ENCODE assay signal across 8 cellular contexts in the genomic region with DNA sequence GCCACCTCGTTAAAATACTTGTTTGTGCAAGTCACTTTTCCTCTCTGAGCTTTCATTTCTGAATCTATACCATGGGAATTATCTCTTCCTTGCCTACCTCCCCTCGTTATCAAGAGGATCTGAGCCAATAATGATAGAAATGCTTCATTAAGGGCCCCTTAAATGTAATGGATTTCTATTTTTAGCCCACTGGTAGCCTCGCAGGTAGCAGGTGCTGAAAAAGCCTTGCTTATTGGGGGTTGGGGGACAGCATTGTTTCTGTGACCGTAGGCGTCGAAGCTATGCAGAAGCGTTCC. TPM values are rescaled to one million over a fixed set of nuclear protein-coding genes. Genes with fewer than 3 reads are reported as not detected.
DNase-seq lines count a peak whose midpoint lies in the region; ATAC-seq and TF ChIP-seq lines count a peak whose summit lies in the region.

No MANE protein-coding gene starts in this region.

- peak overlapping the region; percentile 14 to 84 (median 55) for H3K27ac Mint-ChIP-seq in CD4-positive, CD25-positive, alpha-beta regulatory T cell

- H3K4me3 ChIP-seq in CD4-positive, CD25-positive, alpha-beta regulatory T cell (ENCODE audit: low read depth, low read length) = peak overlapping the region; percentile 77
- H3K4me3 ChIP-seq in LNCaP clone FGC (ENCODE audit: low read depth, low read length) (peak overlapping the region; percentile 95), neuron (ENCODE audit: low read length) (peak overlapping the region; percentile 49)
- peak overlapping the region; percentile 99 for H3K4me3 ChIP-seq in effector memory CD4-positive, alpha-beta T cell (ENCODE audit: insufficient read depth, low read depth, low read length, poor library complexity, severe bottlenecking)

- no peaks in the 10 kb centered on the region for H3K36me3 ChIP-seq in CD4-positive, CD25-positive, alpha-beta regulatory T cell (ENCODE audit: control insufficient read depth, insufficient read depth, low read length)
- peaks cover 4% of the 10 kb centered on the region for H3K36me3 ChIP-seq in effector memory CD4-positive, alpha-beta T cell (ENCODE audit: control insufficient read depth, insufficient read depth, low read length)
- H3K36me3 ChIP-seq in neuron (ENCODE audit: insufficient read depth, low read length) = no peaks in the 10 kb centered on the region

- H3K9me3 ChIP-seq in CD4-positive, CD25-positive, alpha-beta regulatory T cell (ENCODE audit: control insufficient read depth in 2 of 2, low read length in 2 of 2) = no peaks in the 10 kb centered on the region
- no peaks in the 10 kb centered on the region for H3K9me3 ChIP-seq in effector memory CD4-positive, alpha-beta T cell (ENCODE audit: control insufficient read depth, low read length)
- no peaks in the 10 kb centered on the region for H3K9me3 ChIP-seq in neuron (ENCODE audit: low read length)

- H3K9me3 Mint-ChIP-seq in CD4-positive, CD25-positive, alpha-beta regulatory T cell = no peaks in the 10 kb centered on the region

- no peak for ATAC-seq in CD4-positive, CD25-positive, alpha-beta regulatory T cell (ENCODE audit: low read depth in 2 of 2)
- ATAC-seq in HG02759 (IDR thresholded peaks at IDR 0.05; ENCODE audit: unreplicated experiment) = no peak

- H3K36me3 Mint-ChIP-seq in CD4-positive, CD25-positive, alpha-beta regulatory T cell = no peaks in the 10 kb centered on the region

- peaks cover 17% of the 10 kb centered on the region for H3K27me3 Mint-ChIP-seq in CD4-positive, CD25-positive, alpha-beta regulatory T cell

- no peak for DNase-seq in CD4-positive, CD25-positive, alpha-beta regulatory T cell
- DNase-seq in LNCaP clone FGC (ENCODE audit: low read depth) (no peak), NCI-H1436 treated with DMSO at 0.1 percent for 48 hours (lab: John Stamatoyannopoulos, UW) (no peak), GM03348 (ENCODE audit: low spot score) (no peak), AG20443 (ENCODE audit: low spot score) (no peak)
- no peak for DNase-seq in effector memory CD4-positive, alpha-beta T cell

- peaks cover 21 to 42% (median 30%) of the 10 kb centered on the region in 4 donors for H3K4me1 Mint-ChIP-seq in CD4-positive, CD25-positive, alpha-beta regulatory T cell

- H3K27ac ChIP-seq in CD4-positive, CD25-positive, alpha-beta regulatory T cell (ENCODE audit: insufficient read depth, low read length, poor library complexity, severe bottlenecking) = no peak overlapping the region
- H3K27ac ChIP-seq in effector memory CD4-positive, alpha-beta T cell (ENCODE audit: insufficient read depth, low read length, poor library complexity, severe bottlenecking) = no peak overlapping the region

- peaks cover 42% of the 10 kb centered on the region for H3K4me1 ChIP-seq in CD4-positive, CD25-positive, alpha-beta regulatory T cell (ENCODE audit: control insufficient read depth, insufficient read depth, low read length, poor library complexity, severe bottlenecking)
- H3K4me1 ChIP-seq in effector memory CD4-positive, alpha-beta T cell (ENCODE audit: control insufficient read depth, insufficient read depth, low read length, poor library complexity, severe bottlenecking) = peaks cover 9% of the 10 kb centered on the region
- H3K4me1 ChIP-seq in neuron (ENCODE audit: insufficient read depth, low read length) = peaks cover 30% of the 10 kb centered on the region

- peak overlapping the region; percentile 92 to 99 (median 98) for H3K4me3 Mint-ChIP-seq in CD4-positive, CD25-positive, alpha-beta regulatory T cell

- TF ChIP-seq CTCF in LNCaP clone FGC (IDR thresholded peaks at IDR 0.05; ENCODE audit: control insufficient read depth, extremely low read depth, insufficient read depth) = no peak

- no peaks in the 10 kb centered on the region for H3K27me3 ChIP-seq in CD4-positive, CD25-positive, alpha-beta regulatory T cell (ENCODE audit: control insufficient read depth, insufficient read depth, low read length)
- H3K27me3 ChIP-seq in effector memory CD4-positive, alpha-beta T cell (replicated peaks; ENCODE audit: control insufficient read depth, insufficient read depth, low read length, poor library complexity, severe bottlenecking) = no peaks in the 10 kb centered on the region
- H3K27me3 ChIP-seq in neuron (ENCODE audit: insufficient read depth, low read length) = no peaks in the 10 kb centered on the region

- H2AFZ ChIP-seq in neuron (ENCODE audit: low read depth, low read length) = peak overlapping the region; percentile 74

RNA-seq across cellular contexts. Expression of gene PIAS1, which starts 0.5 kb away (rescaled TPM):
- 102 TPM for total RNA-seq in CD4-positive, CD25-positive, alpha-beta regulatory T cell
- 100 to 1,000 TPM; 120 to 156 (median 138) TPM for polyA plus RNA-seq in CD4-positive, CD25-positive, alpha-beta regulatory T cell

Comparison
In these comparisons a context has a peak if more than half of its experiments do, and no peak if none do; other contexts are left out.
1. H3K4me3 ChIP-seq: peak in every context shown above with its lines; median percentile 99 in effector memory CD4-positive, alpha-beta T cell; 95 in LNCaP clone FGC; 77 in CD4-positive, CD25-positive, alpha-beta regulatory T cell; 49 in neuron.